ENCODE assay signal across 8 cellular contexts in the genomic region with DNA sequence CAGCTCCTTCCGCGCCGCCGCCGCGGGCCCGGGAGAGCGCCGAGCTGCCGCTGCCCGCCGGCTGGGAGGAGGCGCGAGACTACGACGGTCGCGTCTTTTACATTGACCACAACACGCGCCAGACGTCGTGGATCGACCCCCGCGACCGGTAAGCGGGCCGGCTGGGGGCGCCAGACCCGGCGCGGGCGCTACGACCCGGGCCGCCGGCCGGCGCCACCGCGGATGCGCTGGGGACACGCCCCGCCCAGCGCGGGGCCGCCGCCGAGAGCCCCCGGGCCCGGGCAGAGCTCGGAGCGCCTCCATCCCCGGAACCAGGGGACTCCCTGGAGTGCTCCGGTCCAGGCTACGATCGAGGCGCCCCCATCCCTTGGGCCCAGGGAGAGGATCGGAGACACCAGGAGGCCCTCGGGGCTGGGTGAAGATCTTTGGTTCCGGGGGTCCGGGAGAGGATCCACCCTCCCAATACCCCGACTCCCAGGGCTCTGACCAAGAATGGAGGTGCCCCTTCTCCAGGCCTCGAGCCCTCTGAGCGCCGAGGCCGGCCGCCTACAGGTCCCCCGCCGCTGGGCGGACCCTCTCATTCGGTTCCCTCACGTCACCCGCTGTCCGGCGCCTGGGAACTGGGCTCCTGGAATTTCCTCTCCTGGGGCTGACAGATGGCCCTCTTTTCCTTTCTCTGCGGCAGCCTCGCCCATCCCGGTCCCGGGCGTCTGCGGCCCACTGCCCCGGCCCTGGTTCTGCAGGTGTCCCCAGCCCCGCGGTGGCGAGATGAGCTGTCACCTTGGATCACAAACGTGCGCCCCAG. TPM values are rescaled to one million over a fixed set of nuclear protein-coding genes. Genes with fewer than 3 reads are reported as not detected.
A peak's percentile ranks its signal among the peaks of the same experiment; 100 is the strongest.
DNase-seq lines count a peak whose midpoint lies in the region; TF ChIP-seq lines count a peak whose summit lies in the region.

No MANE protein-coding gene starts in this region.

- H2BK15ac ChIP-seq in neuronal stem cell (ENCODE audit: low read length), result no peak overlapping the region

- H4K8ac ChIP-seq in neuronal stem cell (ENCODE audit: low read depth, low read length), result no peak overlapping the region

- H3K4me1 ChIP-seq in neuronal stem cell (ENCODE audit: control insufficient read depth in 2 of 2, insufficient read depth in 1 of 2, low read depth in 1 of 2, low read length in 2 of 2), result peaks cover 7 to 17% of the 10 kb centered on the region in 2 donors

- peaks cover 3% of the 10 kb centered on the region for H3K79me1 ChIP-seq in neuronal stem cell (ENCODE audit: low read depth, low read length)

- TF ChIP-seq CTCF in HFFc6 (IDR thresholded peaks at IDR 0.05) (no peak), WERI-Rb-1 (IDR thresholded peaks at IDR 0.05; ENCODE audit: low read depth, low read length) (no peak), fibroblast of the aortic adventitia (IDR thresholded peaks at IDR 0.05; ENCODE audit: insufficient read depth, low read length) (no peak)

- H3K4me3 Mint-ChIP-seq in HFFc6, result peak overlapping the region; percentile 84

- H3K27me3 Mint-ChIP-seq in HFFc6 (ENCODE audit: insufficient read depth), result peaks cover 4% of the 10 kb centered on the region

- peaks cover 56% of the 10 kb centered on the region for H3K4me1 Mint-ChIP-seq in HFFc6 (ENCODE audit: low read depth)

- peak overlapping the region; percentile 66 for H2AFZ ChIP-seq in neuronal stem cell (ENCODE audit: low read length)

- no peak overlapping the region for H2BK5ac ChIP-seq in neuronal stem cell (ENCODE audit: low read length)

- no peak overlapping the region for H2BK120ac ChIP-seq in neuronal stem cell (ENCODE audit: low read depth, low read length)

- peak overlapping the region; percentile 60 for H3K9ac ChIP-seq in neuronal stem cell (ENCODE audit: low read depth, low read length, poor library complexity)

- H3K4me3 ChIP-seq in WERI-Rb-1 (ENCODE audit: low read depth, low read length), result peak overlapping the region; percentile 61
- H3K4me3 ChIP-seq in fibroblast of the aortic adventitia (ENCODE audit: low read depth, low read length), result peak overlapping the region; percentile 69
- peak overlapping the region; percentile 62 to 86 for H3K4me3 ChIP-seq in neuronal stem cell (ENCODE audit: low read length in 2 of 2)

- no peaks in the 10 kb centered on the region for H3K9me3 ChIP-seq in WERI-Rb-1 (ENCODE audit: severe bottlenecking)
- no peaks in the 10 kb centered on the region for H3K9me3 ChIP-seq in neuronal stem cell (replicated peaks in 1 of 2; ENCODE audit: control insufficient read depth in 2 of 2, insufficient read depth in 1 of 2, low read depth in 1 of 2, low read length in 2 of 2)

- H3K27me3 ChIP-seq in WERI-Rb-1 (ENCODE audit: insufficient read depth, low read depth, severe bottlenecking) (peaks cover 14% of the 10 kb centered on the region), neuronal stem cell (ENCODE audit: control insufficient read depth in 3 of 3, insufficient read depth in 3 of 3, low read depth in 1 of 3, low read length in 3 of 3) (no peaks in the 10 kb centered on the region)

- H3K9me3 Mint-ChIP-seq in HFFc6, result no peaks in the 10 kb centered on the region

- no peak overlapping the region for H2AK5ac ChIP-seq in neuronal stem cell (ENCODE audit: low read depth, low read length)

- H4K91ac ChIP-seq in neuronal stem cell (ENCODE audit: low read depth, low read length, poor library complexity), result no peak overlapping the region

- 0 out of 2 replicates have a peak, but pooled peaks cover 3% of the 10 kb centered on the region for H3K36me3 Mint-ChIP-seq in HFFc6 (ENCODE audit: low read depth)

- peak overlapping the region; percentile 62 for H3K27ac Mint-ChIP-seq in HFFc6

- peak overlapping the region; percentile 69 for H3K4me2 ChIP-seq in neuronal stem cell (ENCODE audit: insufficient read depth, low read length, poor library complexity, severe bottlenecking)

- H3K14ac ChIP-seq in neuronal stem cell (ENCODE audit: low read length), result no peak overlapping the region

- no peak overlapping the region for H3K23ac ChIP-seq in neuronal stem cell (ENCODE audit: low read depth, low read length, poor library complexity)

- WGBS in neuronal stem cell (ENCODE audit: extremely low coverage in 2 of 2, insufficient read length in 2 of 2, insufficient replicate concordance in 1 of 2), 2 donors, result no CpG with 5 or more reads among the region's 88 CpGs

- DNase-seq in EH (ENCODE audit: low read depth) (peak; percentile 67), HFFc6 (no peak), WERI-Rb-1 (peak; percentile 39), fibroblast of the aortic adventitia (ENCODE audit: low read depth) (no peak), neuronal stem cell (ENCODE audit: low spot score) (no peak), iPS-NIHi7 (ENCODE audit: extremely low spot score) (no peak), KG1 (lab: John Stamatoyannopoulos, UW) (no peak), SIG-M5 treated with dmso at 0.1 percent for 504 hours (lab: John Stamatoyannopoulos, UW; ENCODE audit: unreplicated experiment) (no peak)

- H3K36me3 ChIP-seq in WERI-Rb-1 (no peaks in the 10 kb centered on the region), neuronal stem cell (replicated peaks in 1 of 2; ENCODE audit: control insufficient read depth in 2 of 2, insufficient read depth in 2 of 2, low read length in 2 of 2) (no peaks in the 10 kb centered on the region)

- no peak overlapping the region for H2BK12ac ChIP-seq in neuronal stem cell (ENCODE audit: low read length)

- no peak overlapping the region for H3K4ac ChIP-seq in neuronal stem cell (ENCODE audit: low read length)

- H3K27ac ChIP-seq in WERI-Rb-1 (peak overlapping the region; percentile 47), neuronal stem cell (replicated peaks; ENCODE audit: low read length) (peak overlapping the region; percentile 31)

- peak overlapping the region; percentile 83 for H3K18ac ChIP-seq in neuronal stem cell (ENCODE audit: low read length)

RNA-seq across cellular contexts. Expression of gene CLDN34, which starts 48.8 kb away (rescaled TPM):
- not detected for total RNA-seq in HFFc6 (2021; fragmentation: NEBNext Ultra II Directional; extraction: Animal tissue kit (Norgen Biotek cat#: 25700))
- not detected in 2 replicates for total RNA-seq in fibroblast of the aortic adventitia (ENCODE audit: low replicate concordance)
- 0.10 TPM for polyA plus RNA-seq in neuronal stem cell (2013, experiment 1 of 2)
- polyA plus RNA-seq in neuronal stem cell (2013, experiment 2 of 2), result 0.04 TPM

Comparison
In these comparisons a context has a peak if more than half of its experiments do, and no peak if none do; other contexts are left out.
1. DNase-seq: peak in EH (single experiment) and WERI-Rb-1 (single experiment); none in HFFc6 (single experiment), fibroblast of the aortic adventitia (single experiment), neuronal stem cell (single experiment), iPS-NIHi7 (single experiment), KG1 (single experiment) and SIG-M5 treated with dmso at 0.1 percent for 504 hours (single experiment).
2. Peak in every context shown above with its lines, with median percentiles within 50 percentile points of each other: H3K4me3 ChIP-seq.